Comparison of ENCODE assay signal across 2 cellular contexts in the genomic region with DNA sequence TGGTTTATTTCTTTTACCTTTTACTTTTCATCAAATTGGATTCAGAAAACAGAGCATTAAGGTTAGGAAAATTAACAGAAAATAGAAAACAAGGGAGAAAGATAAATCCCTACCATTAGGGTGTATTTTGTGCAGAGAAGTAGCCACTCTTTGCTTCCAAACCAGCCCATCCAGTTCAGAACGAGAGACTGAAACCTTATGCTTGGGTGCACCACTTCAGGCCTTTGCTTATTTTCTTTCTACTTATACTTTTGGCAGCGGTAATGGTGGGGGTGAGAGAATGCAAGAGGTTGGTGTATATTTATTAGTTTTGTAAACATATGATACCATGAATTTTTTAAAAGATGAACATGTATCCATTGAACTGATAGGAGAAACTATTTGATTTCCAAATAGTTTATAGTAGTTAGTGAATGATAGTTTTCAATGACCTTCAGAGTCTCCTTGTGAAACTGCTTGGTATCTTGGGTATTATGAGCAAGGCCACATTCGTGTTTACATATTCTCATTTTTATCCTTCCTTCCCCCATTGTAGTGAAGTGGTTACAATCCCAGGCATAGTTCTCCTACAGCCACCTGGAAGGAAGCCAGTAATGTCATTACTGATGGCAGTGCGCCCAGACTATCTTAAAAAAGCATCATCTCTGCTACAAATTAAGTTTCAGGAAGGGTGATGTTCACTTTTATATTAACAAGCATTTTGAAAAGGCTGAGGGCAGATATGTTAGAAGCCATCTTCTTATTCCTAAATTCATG.
TF ChIP-seq lines count a peak whose summit lies in the region.

No MANE protein-coding gene starts in this region.

TF ChIP-seq in Ishikawa, 13 proteins besides CTCF, POLR2A, EP300 and RAD21:
- TF ChIP-seq NFIC (IDR thresholded peaks at IDR 0.05): peak; percentile 94
- no peak for TF ChIP-seq ZBTB7A (IDR thresholded peaks at IDR 0.05; ENCODE audit: low read depth)
- no peak for TF ChIP-seq EGR1 (IDR thresholded peaks at IDR 0.05)
- TF ChIP-seq TCF12 (IDR thresholded peaks at IDR 0.05; ENCODE audit: low read depth): peak; percentile 52; the same call in 1 of the 2 replicates
- TF ChIP-seq TAF1 (IDR thresholded peaks at IDR 0.05; ENCODE audit: low read depth): no peak
- TF ChIP-seq CREB1 (IDR thresholded peaks at IDR 0.05; ENCODE audit: low read depth): no peak

TF ChIP-seq in GM23338, 12 proteins besides CTCF, POLR2A, EP300 and RAD21:
- TF ChIP-seq, protein P1, sequence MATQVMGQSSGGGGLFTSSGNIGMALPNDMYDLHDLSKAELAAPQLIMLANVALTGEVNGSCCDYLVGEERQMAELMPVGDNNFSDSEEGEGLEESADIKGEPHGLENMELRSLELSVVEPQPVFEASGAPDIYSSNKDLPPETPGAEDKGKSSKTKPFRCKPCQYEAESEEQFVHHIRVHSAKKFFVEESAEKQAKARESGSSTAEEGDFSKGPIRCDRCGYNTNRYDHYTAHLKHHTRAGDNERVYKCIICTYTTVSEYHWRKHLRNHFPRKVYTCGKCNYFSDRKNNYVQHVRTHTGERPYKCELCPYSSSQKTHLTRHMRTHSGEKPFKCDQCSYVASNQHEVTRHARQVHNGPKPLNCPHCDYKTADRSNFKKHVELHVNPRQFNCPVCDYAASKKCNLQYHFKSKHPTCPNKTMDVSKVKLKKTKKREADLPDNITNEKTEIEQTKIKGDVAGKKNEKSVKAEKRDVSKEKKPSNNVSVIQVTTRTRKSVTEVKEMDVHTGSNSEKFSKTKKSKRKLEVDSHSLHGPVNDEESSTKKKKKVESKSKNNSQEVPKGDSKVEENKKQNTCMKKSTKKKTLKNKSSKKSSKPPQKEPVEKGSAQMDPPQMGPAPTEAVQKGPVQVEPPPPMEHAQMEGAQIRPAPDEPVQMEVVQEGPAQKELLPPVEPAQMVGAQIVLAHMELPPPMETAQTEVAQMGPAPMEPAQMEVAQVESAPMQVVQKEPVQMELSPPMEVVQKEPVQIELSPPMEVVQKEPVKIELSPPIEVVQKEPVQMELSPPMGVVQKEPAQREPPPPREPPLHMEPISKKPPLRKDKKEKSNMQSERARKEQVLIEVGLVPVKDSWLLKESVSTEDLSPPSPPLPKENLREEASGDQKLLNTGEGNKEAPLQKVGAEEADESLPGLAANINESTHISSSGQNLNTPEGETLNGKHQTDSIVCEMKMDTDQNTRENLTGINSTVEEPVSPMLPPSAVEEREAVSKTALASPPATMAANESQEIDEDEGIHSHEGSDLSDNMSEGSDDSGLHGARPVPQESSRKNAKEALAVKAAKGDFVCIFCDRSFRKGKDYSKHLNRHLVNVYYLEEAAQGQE (IDR thresholded peaks at IDR 0.05; ENCODE audit: unreplicated experiment): no peak
- no peak for TF ChIP-seq POLR2AphosphoS5 (IDR thresholded peaks at IDR 0.05; ENCODE audit: low read depth)
- no peak for TF ChIP-seq JUNB (IDR thresholded peaks at IDR 0.05; ENCODE audit: unreplicated experiment)
- no peak for TF ChIP-seq STAT1 (IDR thresholded peaks at IDR 0.05; ENCODE audit: unreplicated experiment)
- TF ChIP-seq ZNF114 (CRISPR knock-in tag; IDR thresholded peaks at IDR 0.05): no peak
- TF ChIP-seq CREB1 (CRISPR knock-in tag; IDR thresholded peaks at IDR 0.05; ENCODE audit: low read depth): no peak
- TF ChIP-seq EZH2 (IDR thresholded peaks at IDR 0.05; ENCODE audit: low read depth, unreplicated experiment): no peak
- TF ChIP-seq NANOG (IDR thresholded peaks at IDR 0.05; ENCODE audit: borderline replicate concordance): no peak
- TF ChIP-seq EZH2phosphoT487 (IDR thresholded peaks at IDR 0.05; ENCODE audit: unreplicated experiment): no peak
- TF ChIP-seq ZNF331 (CRISPR knock-in tag; IDR thresholded peaks at IDR 0.05; ENCODE audit: low read depth): no peak
- TF ChIP-seq, protein P2, sequence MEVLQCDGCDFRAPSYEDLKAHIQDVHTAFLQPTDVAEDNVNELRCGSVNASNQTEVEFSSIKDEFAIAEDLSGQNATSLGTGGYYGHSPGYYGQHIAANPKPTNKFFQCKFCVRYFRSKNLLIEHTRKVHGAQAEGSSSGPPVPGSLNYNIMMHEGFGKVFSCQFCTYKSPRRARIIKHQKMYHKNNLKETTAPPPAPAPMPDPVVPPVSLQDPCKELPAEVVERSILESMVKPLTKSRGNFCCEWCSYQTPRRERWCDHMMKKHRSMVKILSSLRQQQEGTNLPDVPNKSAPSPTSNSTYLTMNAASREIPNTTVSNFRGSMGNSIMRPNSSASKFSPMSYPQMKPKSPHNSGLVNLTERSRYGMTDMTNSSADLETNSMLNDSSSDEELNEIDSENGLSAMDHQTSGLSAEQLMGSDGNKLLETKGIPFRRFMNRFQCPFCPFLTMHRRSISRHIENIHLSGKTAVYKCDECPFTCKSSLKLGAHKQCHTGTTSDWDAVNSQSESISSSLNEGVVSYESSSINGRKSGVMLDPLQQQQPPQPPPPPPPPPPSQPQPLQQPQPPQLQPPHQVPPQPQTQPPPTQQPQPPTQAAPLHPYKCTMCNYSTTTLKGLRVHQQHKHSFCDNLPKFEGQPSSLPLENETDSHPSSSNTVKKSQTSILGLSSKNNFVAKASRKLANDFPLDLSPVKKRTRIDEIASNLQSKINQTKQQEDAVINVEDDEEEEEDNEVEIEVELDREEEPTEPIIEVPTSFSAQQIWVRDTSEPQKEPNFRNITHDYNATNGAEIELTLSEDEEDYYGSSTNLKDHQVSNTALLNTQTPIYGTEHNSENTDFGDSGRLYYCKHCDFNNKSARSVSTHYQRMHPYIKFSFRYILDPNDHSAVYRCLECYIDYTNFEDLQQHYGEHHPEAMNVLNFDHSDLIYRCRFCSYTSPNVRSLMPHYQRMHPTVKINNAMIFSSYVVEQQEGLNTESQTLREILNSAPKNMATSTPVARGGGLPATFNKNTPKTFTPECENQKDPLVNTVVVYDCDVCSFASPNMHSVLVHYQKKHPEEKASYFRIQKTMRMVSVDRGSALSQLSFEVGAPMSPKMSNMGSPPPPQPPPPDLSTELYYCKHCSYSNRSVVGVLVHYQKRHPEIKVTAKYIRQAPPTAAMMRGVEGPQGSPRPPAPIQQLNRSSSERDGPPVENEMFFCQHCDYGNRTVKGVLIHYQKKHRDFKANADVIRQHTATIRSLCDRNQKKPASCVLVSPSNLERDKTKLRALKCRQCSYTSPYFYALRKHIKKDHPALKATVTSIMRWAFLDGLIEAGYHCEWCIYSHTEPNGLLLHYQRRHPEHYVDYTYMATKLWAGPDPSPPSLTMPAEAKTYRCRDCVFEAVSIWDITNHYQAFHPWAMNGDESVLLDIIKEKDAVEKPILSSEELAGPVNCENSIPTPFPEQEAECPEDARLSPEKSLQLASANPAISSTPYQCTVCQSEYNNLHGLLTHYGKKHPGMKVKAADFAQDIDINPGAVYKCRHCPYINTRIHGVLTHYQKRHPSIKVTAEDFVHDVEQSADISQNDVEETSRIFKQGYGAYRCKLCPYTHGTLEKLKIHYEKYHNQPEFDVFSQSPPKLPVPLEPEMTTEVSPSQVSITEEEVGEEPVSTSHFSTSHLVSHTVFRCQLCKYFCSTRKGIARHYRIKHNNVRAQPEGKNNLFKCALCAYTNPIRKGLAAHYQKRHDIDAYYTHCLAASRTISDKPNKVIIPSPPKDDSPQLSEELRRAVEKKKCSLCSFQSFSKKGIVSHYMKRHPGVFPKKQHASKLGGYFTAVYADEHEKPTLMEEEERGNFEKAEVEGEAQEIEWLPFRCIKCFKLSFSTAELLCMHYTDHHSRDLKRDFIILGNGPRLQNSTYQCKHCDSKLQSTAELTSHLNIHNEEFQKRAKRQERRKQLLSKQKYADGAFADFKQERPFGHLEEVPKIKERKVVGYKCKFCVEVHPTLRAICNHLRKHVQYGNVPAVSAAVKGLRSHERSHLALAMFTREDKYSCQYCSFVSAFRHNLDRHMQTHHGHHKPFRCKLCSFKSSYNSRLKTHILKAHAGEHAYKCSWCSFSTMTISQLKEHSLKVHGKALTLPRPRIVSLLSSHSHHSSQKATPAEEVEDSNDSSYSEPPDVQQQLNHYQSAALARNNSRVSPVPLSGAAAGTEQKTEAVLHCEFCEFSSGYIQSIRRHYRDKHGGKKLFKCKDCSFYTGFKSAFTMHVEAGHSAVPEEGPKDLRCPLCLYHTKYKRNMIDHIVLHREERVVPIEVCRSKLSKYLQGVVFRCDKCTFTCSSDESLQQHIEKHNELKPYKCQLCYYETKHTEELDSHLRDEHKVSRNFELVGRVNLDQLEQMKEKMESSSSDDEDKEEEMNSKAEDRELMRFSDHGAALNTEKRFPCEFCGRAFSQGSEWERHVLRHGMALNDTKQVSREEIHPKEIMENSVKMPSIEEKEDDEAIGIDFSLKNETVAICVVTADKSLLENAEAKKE (CRISPR knock-in tag; IDR thresholded peaks at IDR 0.05): no peak
- TF ChIP-seq, protein P3, sequence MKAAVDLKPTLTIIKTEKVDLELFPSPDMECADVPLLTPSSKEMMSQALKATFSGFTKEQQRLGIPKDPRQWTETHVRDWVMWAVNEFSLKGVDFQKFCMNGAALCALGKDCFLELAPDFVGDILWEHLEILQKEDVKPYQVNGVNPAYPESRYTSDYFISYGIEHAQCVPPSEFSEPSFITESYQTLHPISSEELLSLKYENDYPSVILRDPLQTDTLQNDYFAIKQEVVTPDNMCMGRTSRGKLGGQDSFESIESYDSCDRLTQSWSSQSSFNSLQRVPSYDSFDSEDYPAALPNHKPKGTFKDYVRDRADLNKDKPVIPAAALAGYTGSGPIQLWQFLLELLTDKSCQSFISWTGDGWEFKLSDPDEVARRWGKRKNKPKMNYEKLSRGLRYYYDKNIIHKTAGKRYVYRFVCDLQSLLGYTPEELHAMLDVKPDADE (IDR thresholded peaks at IDR 0.05): no peak
